ENCODE assay signal across 14 cellular contexts in the genomic region with DNA sequence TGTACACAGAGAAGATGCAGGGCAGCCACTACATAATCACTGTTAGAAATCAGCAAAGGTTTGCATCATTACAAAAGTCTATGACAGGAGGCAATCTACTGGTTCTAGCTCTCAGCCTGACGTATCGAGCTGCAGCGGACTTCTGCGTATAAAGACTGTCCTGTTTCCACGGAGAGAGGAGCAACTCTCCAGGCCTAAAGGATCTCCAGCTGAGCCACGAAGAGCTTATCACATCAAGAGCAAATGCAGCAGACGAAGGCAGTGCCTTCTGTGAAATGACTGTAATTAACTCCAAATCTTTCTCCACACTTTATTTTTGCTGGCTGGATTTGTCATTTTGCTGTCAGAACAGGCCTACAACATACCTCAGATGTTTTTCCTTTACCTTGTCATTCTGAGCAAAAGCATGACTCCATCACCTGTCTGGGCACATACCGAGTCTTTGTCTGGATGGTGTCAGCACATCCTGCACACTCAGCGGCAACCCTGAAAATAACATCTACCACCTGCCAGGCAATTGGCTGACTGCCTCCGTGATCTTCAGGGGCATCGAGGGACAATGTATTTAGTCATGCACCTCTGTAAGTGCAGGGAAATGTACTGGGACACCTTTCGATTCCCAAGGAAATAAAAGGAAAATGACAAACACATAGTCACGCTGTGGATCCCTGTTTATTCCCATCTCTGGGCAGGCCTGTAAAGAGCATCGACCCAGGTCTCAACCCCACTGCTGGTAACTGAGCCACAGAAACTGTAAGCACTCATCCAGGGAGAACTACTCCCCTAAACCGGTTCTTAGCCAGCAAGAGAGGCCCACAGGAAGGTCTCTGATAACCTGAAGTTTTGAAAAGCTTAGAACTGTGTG. TPM values are rescaled to one million over a fixed set of nuclear protein-coding genes. Genes with fewer than 3 reads are reported as not detected.
A peak's percentile ranks its signal among the peaks of the same experiment; 100 is the strongest.
DNase-seq lines count a peak whose midpoint lies in the region; ATAC-seq, FAIRE-seq and TF ChIP-seq lines count a peak whose summit lies in the region.
"Had no signal": no experiment of that assay in that cellular context is flagged by ENCODE, and none has a peak within 500 bp of the region (broad histone marks: within the 10 kb centered on the region; RNA-seq: fewer than 3 reads in every experiment).

No MANE protein-coding gene starts in this region.

- H2AFZ ChIP-seq in hepatocyte (no peak overlapping the region), HepG2 (ENCODE audit: low read length) (no peak overlapping the region)

- H3K4me3 ChIP-seq in right atrium auricular region, result no peak overlapping the region
- no peak overlapping the region for H3K4me3 ChIP-seq in adrenal gland
- no peak overlapping the region for H3K4me3 ChIP-seq in hepatocyte
- no peak overlapping the region for H3K4me3 ChIP-seq in endodermal cell (ENCODE audit: low read length)
- no peak overlapping the region for H3K4me3 ChIP-seq in HepG2 (replicated peaks in 1 of 3; ENCODE audit: insufficient read depth in 1 of 3, low read depth in 2 of 3, low read length in 3 of 3)
- H3K4me3 ChIP-seq: upper lobe of left lung had no signal

- in situ Hi-C loops in HepG2 (cut with HindIII; ENCODE audit: extremely low pct_ligation_motif_present, low pct_unique_long_range_greater_than_20kb), result no loop called here

- peaks cover 0 to 16% of the 10 kb centered on the region in 2 donors for H3K4me1 ChIP-seq in right atrium auricular region
- peaks cover 0 to 18% of the 10 kb centered on the region in 2 donors for H3K4me1 ChIP-seq in adrenal gland (replicated peaks in 1 of 2)
- no peaks in the 10 kb centered on the region for H3K4me1 ChIP-seq in hepatocyte (ENCODE audit: insufficient read depth)
- no peaks in the 10 kb centered on the region for H3K4me1 ChIP-seq in endodermal cell (ENCODE audit: control insufficient read depth, insufficient read depth, low read length)
- no peaks in the 10 kb centered on the region for H3K4me1 ChIP-seq in HepG2 (ENCODE audit: insufficient read depth, low read length)

- H3K4me2 ChIP-seq in hepatocyte, result no peak overlapping the region
- H3K4me2 ChIP-seq in HepG2 (ENCODE audit: low read depth, low read length), result no peak overlapping the region

- TF ChIP-seq RAD21 in HepG2 (CRISPR knock-in tag; IDR thresholded peaks at IDR 0.05), result no peak

- peaks cover 19% of the 10 kb centered on the region for H3K36me3 Mint-ChIP-seq in endodermal cell (ENCODE audit: low read depth)

- ATAC-seq in Right ventricle myocardium superior (ENCODE audit: poor library complexity), result peak; percentile 77
- no peak for ATAC-seq in HG02610 (IDR thresholded peaks at IDR 0.05; ENCODE audit: unreplicated experiment)
- no peak for ATAC-seq in HepG2
- ATAC-seq: activated T-cell treated with anti-CD3 and anti-CD28 coated beads, Interleukin-2, amount 50 U/mL, for 72 hours; T-helper 17 cell had no signal

- H3K9me3 ChIP-seq in right atrium auricular region (no peaks in the 10 kb centered on the region), adrenal gland (replicated peaks in 1 of 3) (no peaks in the 10 kb centered on the region), hepatocyte (ENCODE audit: low read depth) (no peaks in the 10 kb centered on the region), endodermal cell (ENCODE audit: control insufficient read depth, low read length) (no peaks in the 10 kb centered on the region), HepG2 (ENCODE audit: low read length) (no peaks in the 10 kb centered on the region)
- H3K9me3 ChIP-seq: upper lobe of left lung had no signal

- peaks cover 3% of the 10 kb centered on the region for H3K4me1 Mint-ChIP-seq in endodermal cell

- TF ChIP-seq POLR2A in adrenal gland (IDR thresholded peaks at IDR 0.05) (no peak), HepG2 (IDR thresholded peaks at IDR 0.05; ENCODE audit: insufficient read depth in 1 of 2, low read depth in 2 of 2, low read length in 2 of 2) (no peak)

- WGBS in adrenal gland, 4 donors, result 74 to 81% (median 78%) methylated on average over 15 of the region's 15 CpGs
- WGBS in hepatocyte (ENCODE audit: low lambda C conversion rate, missing lambda C conversion rate), result 76% methylated on average over 15 of the region's 15 CpGs
- 89 to 92% methylated on average over 12 to 15 of the region's 15 CpGs for WGBS in endodermal cell (ENCODE audit: insufficient coverage in 1 of 2, insufficient read length in 1 of 2), 2 experiments
- WGBS in HepG2 (ENCODE audit: low lambda C conversion rate), result 94% methylated on average over 13 of the region's 15 CpGs

- H3K36me3 ChIP-seq in right atrium auricular region (peaks cover 54% of the 10 kb centered on the region), adrenal gland (replicated peaks in 1 of 2) (peaks cover 0 to 44% of the 10 kb centered on the region in 2 donors), hepatocyte (replicated peaks; ENCODE audit: insufficient read depth, low read depth) (no peaks in the 10 kb centered on the region), endodermal cell (ENCODE audit: control insufficient read depth, insufficient read depth, low read length) (no peaks in the 10 kb centered on the region), HepG2 (replicated peaks in 1 of 2; ENCODE audit: control insufficient read depth in 1 of 2, insufficient read depth in 2 of 2, low read length in 2 of 2) (peaks cover 5 to 17% of the 10 kb centered on the region in 2 experiments; a peak in 4 of 5 replicates)

- peak; percentile 60 for DNase-seq in Right ventricle myocardium superior
- no peak for DNase-seq in right atrium auricular region (ENCODE audit: low spot score)
- DNase-seq in adrenal gland, result no peak
- no peak for DNase-seq in hepatocyte (ENCODE audit: low spot score)
- no peak for DNase-seq in endodermal cell
- no peak for DNase-seq in Kasumi-1 (lab: John Stamatoyannopoulos, UW)
- no peak for DNase-seq in HepG2 (ENCODE audit: low spot score)
- DNase-seq: activated CD4-positive, alpha-beta T cell treated with anti-CD3 and anti-CD28 coated beads, Interleukin-2, amount 10 ng/mL, durations not matched to agents 7 days and 5 days; activated T-cell treated with anti-CD3 and anti-CD28 coated beads, Interleukin-2, amount 50 U/mL, for 72 hours; aorta; effector CD4-positive, alpha-beta T cell; T-helper 17 cell had no signal

- no peak overlapping the region for H3K4me3 Mint-ChIP-seq in endodermal cell
- H3K4me3 Mint-ChIP-seq: activated CD4-positive, alpha-beta T cell treated with anti-CD3 and anti-CD28 coated beads, Interleukin-2, amount 10 ng/mL, durations not matched to agents 7 days and 5 days; activated T-cell treated with anti-CD3 and anti-CD28 coated beads, Interleukin-2, amount 50 U/mL, for 72 hours; T-helper 17 cell had no signal

- TF ChIP-seq EP300 in HepG2 (IDR thresholded peaks at IDR 0.05; ENCODE audit: low read depth in 2 of 2, low read length in 2 of 2) (no peak), HepG2 (CRISPR knock-in tag; IDR thresholded peaks at IDR 0.05; ENCODE audit: borderline replicate concordance) (no peak)

- H3K27me3 ChIP-seq in right atrium auricular region, result no peaks in the 10 kb centered on the region
- no peaks in the 10 kb centered on the region for H3K27me3 ChIP-seq in adrenal gland
- H3K27me3 ChIP-seq in hepatocyte, result no peaks in the 10 kb centered on the region
- H3K27me3 ChIP-seq in endodermal cell (ENCODE audit: control insufficient read depth, insufficient read depth, low read length, poor library complexity, severe bottlenecking), result no peaks in the 10 kb centered on the region
- H3K27me3 ChIP-seq in HepG2 (ENCODE audit: control insufficient read depth in 1 of 2, insufficient read depth in 2 of 2, low read length in 2 of 2), result no peaks in the 10 kb centered on the region
- H3K27me3 ChIP-seq: upper lobe of left lung had no signal

- H3K9me2 ChIP-seq in hepatocyte (replicated peaks; ENCODE audit: insufficient read depth), result no peaks in the 10 kb centered on the region

- H3K9ac ChIP-seq in endodermal cell (ENCODE audit: extremely low read depth, low read length, poor library complexity, severe bottlenecking), result no peak overlapping the region
- no peak overlapping the region for H3K9ac ChIP-seq in HepG2 (ENCODE audit: insufficient read depth, low read depth, low read length)

- H3K27me3 Mint-ChIP-seq in endodermal cell (ENCODE audit: insufficient read depth), result no peaks in the 10 kb centered on the region
- H3K27me3 Mint-ChIP-seq: activated CD4-positive, alpha-beta T cell treated with anti-CD3 and anti-CD28 coated beads, Interleukin-2, amount 10 ng/mL, durations not matched to agents 7 days and 5 days; T-helper 17 cell had no signal

- TF ChIP-seq CTCF in right atrium auricular region (IDR thresholded peaks at IDR 0.05) (no peak), adrenal gland (IDR thresholded peaks at IDR 0.05) (no peak), hepatocyte (IDR thresholded peaks at IDR 0.05; ENCODE audit: poor library complexity) (no peak), endodermal cell (conservative IDR thresholded peaks at IDR 0.05) (no peak), HepG2 (CRISPR knock-in tag; IDR thresholded peaks at IDR 0.05) (no peak)

- H3K79me2 ChIP-seq in hepatocyte (no peaks in the 10 kb centered on the region), HepG2 (ENCODE audit: insufficient read depth, low read length) (no peaks in the 10 kb centered on the region)

- no peak for FAIRE-seq in HepG2 (lab: Jason Lieb, UNC)

- POLR2A ChIA-PET in HepG2 (lab: Yijun Ruan, JAX), result no interaction called here

- CTCF ChIA-PET in HepG2 (lab: Yijun Ruan, JAX; ENCODE audit: low intra/inter-chr PET ratio, low total read pairs), result no interaction called here

- H3K27ac ChIP-seq in right atrium auricular region (peak overlapping the region in 1 of 2 donors; percentile 31), adrenal gland (peak overlapping the region in 3 of 5 donors; percentile 38 to 78 (median 45)), hepatocyte (peak overlapping the region; percentile 46), endodermal cell (ENCODE audit: low read depth, low read length) (no peak overlapping the region), HepG2 (ENCODE audit: extremely low read length, insufficient read depth, low read length) (no peak overlapping the region)
- H3K27ac ChIP-seq: upper lobe of left lung had no signal

- H3K27ac Mint-ChIP-seq in endodermal cell, result no peak overlapping the region
- H3K27ac Mint-ChIP-seq: activated CD4-positive, alpha-beta T cell treated with anti-CD3 and anti-CD28 coated beads, Interleukin-2, amount 10 ng/mL, durations not matched to agents 7 days and 5 days; activated T-cell treated with anti-CD3 and anti-CD28 coated beads, Interleukin-2, amount 50 U/mL, for 72 hours; T-helper 17 cell had no signal

- no peaks in the 10 kb centered on the region for H3K9me3 Mint-ChIP-seq in endodermal cell
- H3K9me3 Mint-ChIP-seq: activated CD4-positive, alpha-beta T cell treated with anti-CD3 and anti-CD28 coated beads, Interleukin-2, amount 10 ng/mL, durations not matched to agents 7 days and 5 days; activated T-cell treated with anti-CD3 and anti-CD28 coated beads, Interleukin-2, amount 50 U/mL, for 72 hours had no signal

- H4K20me1 ChIP-seq in hepatocyte (ENCODE audit: insufficient read depth, poor library complexity, severe bottlenecking) (no peaks in the 10 kb centered on the region), HepG2 (ENCODE audit: insufficient read depth, low read length) (no peaks in the 10 kb centered on the region)

- BruUV-seq in HepG2 (replicated peaks; lab: Mats Ljungman, UMichigan), result no TSS peak

- intact Hi-C loops in Right ventricle myocardium superior (cut with DNase I), result loop anchor here (10.0 kb wide), 1 partner anchor 243 kb away; the partner anchor contains the start of gene SFR1
- intact Hi-C loops in adrenal gland (cut with DNase I), result no loop called here
- intact Hi-C loops in HepG2 (cut with micrococcal nuclease; ENCODE audit: unreplicated experiment), result no loop called here

RNA-seq across cellular contexts. Expression of gene SH3PXD2A, which starts 26.3 kb away (rescaled TPM):
- 27.0 TPM for total RNA-seq in Right ventricle myocardium superior
- total RNA-seq in right atrium auricular region, result 10 to 100 TPM; 14.6 to 18.2 TPM
- 10 to 100 TPM; 14.6 to 34.5 (median 20.1) TPM for total RNA-seq in adrenal gland
- 10 to 100 TPM; 10.4 to 19.2 (median 10.5) TPM for polyA plus RNA-seq in adrenal gland
- total RNA-seq in hepatocyte, result 10.6 and 13.6 TPM in 2 replicates
- polyA plus RNA-seq in hepatocyte, result 7.3 and 8.4 TPM in 2 replicates
- total RNA-seq in endodermal cell, result 10 to 100 TPM; 15.7 to 22.6 TPM
- polyA plus RNA-seq in endodermal cell (2013, experiment 1 of 2), result 11.5 TPM
- polyA plus RNA-seq in endodermal cell (2013, experiment 2 of 2), result 11.0 TPM
- total RNA-seq in HepG2 (2016; rRNA removed; fragmentation: Illumina TruSeq; extraction: Trizol), result 11.3 and 11.9 TPM in 2 replicates
- total RNA-seq in HepG2 (2016; cell fraction: cytosol; rRNA removed; fragmentation: Illumina TruSeq; extraction: Trizol; ENCODE audit: low read depth), result 4.0 and 4.5 TPM in 2 replicates
- 9.8 and 11.8 TPM in 2 replicates for total RNA-seq in HepG2 (2016; cell fraction: insoluble cytoplasmic fraction; rRNA removed; fragmentation: Illumina TruSeq; extraction: Trizol)
- 5.9 and 6.1 TPM in 2 replicates for total RNA-seq in HepG2 (2016; cell fraction: membrane; rRNA removed; fragmentation: Illumina TruSeq; extraction: Trizol)
- total RNA-seq in HepG2 (2016; cell fraction: nucleus; rRNA removed; fragmentation: Illumina TruSeq; extraction: Trizol), result 16.3 and 19.2 TPM in 2 replicates
- 11.1 and 12.3 TPM in 2 replicates for polyA plus RNA-seq in HepG2 (2011; rRNA removed)
- polyA plus RNA-seq in HepG2 (2011; cell fraction: cytosol; rRNA removed), result 6.6 and 7.4 TPM in 2 replicates
- polyA plus RNA-seq in HepG2 (2011; cell fraction: nucleus; rRNA removed), result 57.1 and 64.0 TPM in 2 replicates
- 17.1 and 19.3 TPM in 2 replicates for polyA plus RNA-seq in HepG2 (2012)
- 0.71 and 0.86 TPM in 2 replicates for polyA plus RNA-seq in HepG2 (2016; cell fraction: cytosol; fragmentation: Illumina TruSeq; extraction: Trizol; ENCODE audit: low read depth)
- 12.9 and 16.7 TPM in 2 replicates for polyA plus RNA-seq in HepG2 (2016; cell fraction: insoluble cytoplasmic fraction; fragmentation: Illumina TruSeq; extraction: Trizol; ENCODE audit: low read depth)
- polyA plus RNA-seq in HepG2 (2016; cell fraction: membrane; fragmentation: Illumina TruSeq; extraction: Trizol; ENCODE audit: low read depth), result 3.4 and 3.5 TPM in 2 replicates
- 64.6 and 72.1 TPM in 2 replicates for polyA plus RNA-seq in HepG2 (2016; cell fraction: nucleus; fragmentation: Illumina TruSeq; extraction: Trizol; ENCODE audit: insufficient read depth, low read depth)
- polyA minus RNA-seq in HepG2 (2011; rRNA and poly(A)+ RNA removed; ENCODE audit: low replicate concordance), result 15.4 and 19.2 TPM in 2 replicates
- 13.5 and 14.3 TPM in 2 replicates for polyA minus RNA-seq in HepG2 (2011; cell fraction: cytosol; rRNA and poly(A)+ RNA removed)
- polyA minus RNA-seq in HepG2 (2011; cell fraction: nucleus; rRNA and poly(A)+ RNA removed), result 19.7 and 22.9 TPM in 2 replicates

RNA-seq across cellular contexts. Expression of gene STN1, which starts 36.3 kb away (rescaled TPM):
- total RNA-seq in Right ventricle myocardium superior (29.7 TPM), right atrium auricular region (10 to 100 TPM; 26.8 to 35.3 TPM), adrenal gland (10 to 100 TPM; 24.5 to 50.7 (median 36.2) TPM), hepatocyte (20.2 and 26.8 TPM in 2 replicates), endodermal cell (10 to 100 TPM; 13.5 to 19.9 TPM), HepG2 (2016; rRNA removed; fragmentation: Illumina TruSeq; extraction: Trizol) (22.7 and 27.7 TPM in 2 replicates)
- polyA plus RNA-seq in adrenal gland (10 to 100 TPM; 14.8 to 38.5 (median 18.8) TPM), hepatocyte (20.1 and 29.0 TPM in 2 replicates), HepG2 (2011; rRNA removed) (17.6 and 19.9 TPM in 2 replicates)
- 19.2 TPM for polyA plus RNA-seq in endodermal cell (2013, experiment 1 of 2)
- 17.2 TPM for polyA plus RNA-seq in endodermal cell (2013, experiment 2 of 2)
- 24.8 and 40.6 TPM in 2 replicates for total RNA-seq in HepG2 (2016; cell fraction: cytosol; rRNA removed; fragmentation: Illumina TruSeq; extraction: Trizol; ENCODE audit: low read depth)
- total RNA-seq in HepG2 (2016; cell fraction: insoluble cytoplasmic fraction; rRNA removed; fragmentation: Illumina TruSeq; extraction: Trizol), result 23.6 and 24.6 TPM in 2 replicates
- total RNA-seq in HepG2 (2016; cell fraction: membrane; rRNA removed; fragmentation: Illumina TruSeq; extraction: Trizol), result 43.8 and 49.6 TPM in 2 replicates
- 10.8 and 12.6 TPM in 2 replicates for total RNA-seq in HepG2 (2016; cell fraction: nucleus; rRNA removed; fragmentation: Illumina TruSeq; extraction: Trizol)
- 15.3 and 18.7 TPM in 2 replicates for polyA plus RNA-seq in HepG2 (2011; cell fraction: cytosol; rRNA removed)
- 7.9 and 9.7 TPM in 2 replicates for polyA plus RNA-seq in HepG2 (2011; cell fraction: nucleus; rRNA removed)
- polyA plus RNA-seq in HepG2 (2012), result 14.9 and 15.6 TPM in 2 replicates
- polyA plus RNA-seq in HepG2 (2016; cell fraction: cytosol; fragmentation: Illumina TruSeq; extraction: Trizol; ENCODE audit: low read depth), result 29.4 and 42.1 TPM in 2 replicates
- polyA plus RNA-seq in HepG2 (2016; cell fraction: insoluble cytoplasmic fraction; fragmentation: Illumina TruSeq; extraction: Trizol; ENCODE audit: low read depth), result 21.3 and 22.4 TPM in 2 replicates
- 32.1 and 40.0 TPM in 2 replicates for polyA plus RNA-seq in HepG2 (2016; cell fraction: membrane; fragmentation: Illumina TruSeq; extraction: Trizol; ENCODE audit: low read depth)
- polyA plus RNA-seq in HepG2 (2016; cell fraction: nucleus; fragmentation: Illumina TruSeq; extraction: Trizol; ENCODE audit: insufficient read depth, low read depth), result 10.7 and 14.3 TPM in 2 replicates
- 5.9 and 12.3 TPM in 2 replicates for polyA minus RNA-seq in HepG2 (2011; rRNA and poly(A)+ RNA removed; ENCODE audit: low replicate concordance)
- polyA minus RNA-seq in HepG2 (2011; cell fraction: cytosol; rRNA and poly(A)+ RNA removed), result 6.5 and 7.4 TPM in 2 replicates
- 9.8 and 14.5 TPM in 2 replicates for polyA minus RNA-seq in HepG2 (2011; cell fraction: nucleus; rRNA and poly(A)+ RNA removed)

Comparison
In these comparisons a context has a peak if more than half of its experiments do, and no peak if none do; other contexts are left out.
1. H3K27ac ChIP-seq: peak in adrenal gland (3 of 5) and hepatocyte (single experiment); none in endodermal cell (single experiment) and HepG2 (single experiment).